Comparison of ENCODE assay signal across 7 cellular contexts in the genomic region with DNA sequence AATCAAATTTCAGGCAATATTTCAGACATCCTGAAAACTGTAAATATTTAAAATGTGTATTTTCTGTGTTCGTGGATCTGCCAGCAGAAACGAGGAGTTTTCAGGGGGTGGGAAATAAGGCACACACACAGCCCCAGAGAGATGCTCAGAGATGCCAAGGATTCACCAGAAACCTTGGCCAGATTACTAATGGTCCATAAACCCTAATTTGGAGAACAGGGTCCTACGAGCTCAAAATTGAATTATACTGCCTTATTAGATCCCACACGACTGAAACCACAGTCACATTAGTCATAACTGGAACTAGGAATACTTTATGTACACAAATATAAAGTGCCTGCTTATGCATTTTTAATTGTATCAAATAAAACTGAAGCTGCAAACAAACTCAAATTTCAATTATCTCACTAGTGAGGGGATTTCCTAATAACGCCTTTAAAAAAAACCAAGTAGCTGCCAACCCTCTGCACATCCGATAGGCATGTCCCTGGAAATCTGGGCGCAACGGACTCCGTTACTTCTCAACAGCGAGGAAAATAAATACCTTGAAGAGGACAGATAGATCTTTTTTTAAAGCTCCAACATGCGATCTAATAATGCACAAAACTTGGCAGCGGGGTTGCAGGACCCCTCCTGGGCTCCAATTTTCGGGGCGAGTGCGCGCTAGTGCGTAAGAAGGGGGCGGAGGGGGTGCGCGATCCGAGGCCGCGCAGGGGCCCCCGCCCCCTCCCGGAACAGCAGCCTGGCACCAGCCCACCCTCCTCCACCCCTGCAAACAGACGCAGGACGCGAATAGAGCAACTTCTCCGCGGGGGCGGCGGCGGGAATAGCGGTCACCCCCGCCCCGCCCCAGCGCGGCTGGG. TPM values are rescaled to one million over a fixed set of nuclear protein-coding genes. Genes with fewer than 3 reads are reported as not detected.
DNase-seq lines count a peak whose midpoint lies in the region; ATAC-seq and TF ChIP-seq lines count a peak whose summit lies in the region.

No MANE protein-coding gene starts in this region.

- H3K4me2 ChIP-seq in neuronal stem cell (ENCODE audit: insufficient read depth, low read length, poor library complexity, severe bottlenecking), result peak overlapping the region; percentile 38

- no peak overlapping the region for H3K18ac ChIP-seq in neuronal stem cell (ENCODE audit: low read length)

- in situ Hi-C loops in GM13976 (cut with MboI; ENCODE audit: low sequenced_read_pairs, unreplicated experiment), result no loop called here

- H2AK5ac ChIP-seq in neuronal stem cell (ENCODE audit: low read depth, low read length), result no peak overlapping the region

- H3K23ac ChIP-seq in neuronal stem cell (ENCODE audit: low read depth, low read length, poor library complexity), result no peak overlapping the region

- H3K36me3 ChIP-seq in neuronal stem cell (replicated peaks in 1 of 2; ENCODE audit: control insufficient read depth in 2 of 2, insufficient read depth in 2 of 2, low read length in 2 of 2) (no peaks in the 10 kb centered on the region), urinary bladder (ENCODE audit: insufficient read depth) (no peaks in the 10 kb centered on the region)

- no peak overlapping the region for H2BK120ac ChIP-seq in neuronal stem cell (ENCODE audit: low read depth, low read length)

- no CpG with 5 or more reads among the region's 38 CpGs for WGBS in neuronal stem cell (ENCODE audit: extremely low coverage in 2 of 2, insufficient read length in 2 of 2, insufficient replicate concordance in 1 of 2), 2 donors
- WGBS in urinary bladder, result 2% methylated on average over 38 of the region's 38 CpGs

- H4K8ac ChIP-seq in neuronal stem cell (ENCODE audit: low read depth, low read length), result no peak overlapping the region

- DNase-seq in GM13976 (ENCODE audit: low spot score) (peak; percentile 43), NCI-H226 (peak; percentile 20), fibroblast of the aortic adventitia (ENCODE audit: low read depth) (peak; percentile 49), neuronal stem cell (ENCODE audit: low spot score) (peak; percentile 30)
- peak; percentile 45 to 46 for DNase-seq in activated T-cell treated with anti-CD3 and anti-CD28 coated beads, Interleukin-2, amount 50 U/mL, for 48 hours

- no peak overlapping the region for H2BK15ac ChIP-seq in neuronal stem cell (ENCODE audit: low read length)

- no peak overlapping the region for H3K14ac ChIP-seq in neuronal stem cell (ENCODE audit: low read length)

- H3K27ac ChIP-seq in neuronal stem cell (replicated peaks; ENCODE audit: low read length), result peak overlapping the region; percentile 91
- H3K27ac ChIP-seq in urinary bladder (ENCODE audit: low read depth), result no peak overlapping the region

- H3K4me3 ChIP-seq in fibroblast of the aortic adventitia (ENCODE audit: low read depth, low read length), result peak overlapping the region; percentile 78
- peak overlapping the region; percentile 80 to 94 for H3K4me3 ChIP-seq in neuronal stem cell (ENCODE audit: low read length in 2 of 2)
- H3K4me3 ChIP-seq in urinary bladder (ENCODE audit: low read depth, low read length), result peak overlapping the region; percentile 100

- H3K4me1 ChIP-seq in neuronal stem cell (ENCODE audit: control insufficient read depth in 2 of 2, insufficient read depth in 1 of 2, low read depth in 1 of 2, low read length in 2 of 2) (peaks cover 3 to 7% of the 10 kb centered on the region in 2 donors), urinary bladder (ENCODE audit: insufficient read depth) (no peaks in the 10 kb centered on the region)

- H2BK5ac ChIP-seq in neuronal stem cell (ENCODE audit: low read length), result peak overlapping the region; percentile 27

- H2AFZ ChIP-seq in neuronal stem cell (ENCODE audit: low read length), result peak overlapping the region; percentile 75

- ATAC-seq in HG02610 (IDR thresholded peaks at IDR 0.05; ENCODE audit: unreplicated experiment), result peak; percentile 4

- H3K9ac ChIP-seq in neuronal stem cell (ENCODE audit: low read depth, low read length, poor library complexity), result no peak overlapping the region

- no peak overlapping the region for H2BK12ac ChIP-seq in neuronal stem cell (ENCODE audit: low read length)

- H4K91ac ChIP-seq in neuronal stem cell (ENCODE audit: low read depth, low read length, poor library complexity), result no peak overlapping the region

- H3K79me1 ChIP-seq in neuronal stem cell (ENCODE audit: low read depth, low read length), result no peaks in the 10 kb centered on the region

- TF ChIP-seq CTCF in GM13976 (IDR thresholded peaks at IDR 0.05; ENCODE audit: borderline replicate concordance, control extremely low read depth, extremely low read depth, insufficient read depth, missing control alignments) (no peak), fibroblast of the aortic adventitia (IDR thresholded peaks at IDR 0.05; ENCODE audit: insufficient read depth, low read length) (no peak)

- H3K9me3 ChIP-seq in neuronal stem cell (replicated peaks in 1 of 2; ENCODE audit: control insufficient read depth in 2 of 2, insufficient read depth in 1 of 2, low read depth in 1 of 2, low read length in 2 of 2), result peaks cover 0 to 4% of the 10 kb centered on the region in 2 donors

- H3K27me3 ChIP-seq in neuronal stem cell (ENCODE audit: control insufficient read depth in 3 of 3, insufficient read depth in 3 of 3, low read depth in 1 of 3, low read length in 3 of 3), result peaks cover 0 to 30% (median 0%) of the 10 kb centered on the region in 3 experiments

- H3K4ac ChIP-seq in neuronal stem cell (ENCODE audit: low read length), result no peak overlapping the region

RNA-seq across cellular contexts. Expression of a gene that starts 0.9 kb away (rescaled TPM):
- total RNA-seq in fibroblast of the aortic adventitia (ENCODE audit: low replicate concordance) (29.7 and 268 TPM in 2 replicates), urinary bladder (61.5 TPM)
- 47.7 TPM for polyA plus RNA-seq in neuronal stem cell (2013, experiment 1 of 2)
- 51.3 TPM for polyA plus RNA-seq in neuronal stem cell (2013, experiment 2 of 2)
- 11.6 TPM for polyA plus RNA-seq in urinary bladder
